In the genomic region with DNA sequence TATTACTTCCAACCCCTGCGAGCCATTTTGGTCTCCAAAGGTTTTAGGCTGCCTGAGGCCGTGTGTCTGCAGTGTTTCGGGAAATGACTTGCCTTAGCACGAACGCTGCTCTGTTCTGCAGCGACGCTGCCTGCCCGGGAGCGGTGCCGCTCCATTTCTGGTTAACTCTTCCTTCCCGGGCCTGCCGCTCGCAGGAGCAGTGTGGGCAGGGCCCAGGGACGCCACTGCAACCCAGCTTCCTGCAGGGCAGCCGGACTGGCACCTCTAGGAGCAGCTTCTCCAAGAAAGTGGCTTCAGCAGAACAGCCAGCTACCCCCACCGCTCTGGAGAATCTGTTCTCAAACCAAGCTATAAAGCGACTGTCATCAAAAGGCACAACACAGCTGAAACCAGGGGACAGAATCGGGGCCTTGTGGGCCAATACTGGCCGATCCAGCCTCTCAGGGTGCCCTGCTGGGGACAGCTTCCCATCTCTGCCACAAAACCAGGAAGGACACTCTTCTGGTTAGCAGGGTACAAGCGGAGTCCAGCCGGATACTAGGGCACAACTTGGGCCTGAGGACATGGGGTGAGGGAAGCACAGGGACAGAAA, we compare ENCODE assay signal across 1 cellular context.
TF ChIP-seq lines count a peak whose summit lies in the region.

No MANE protein-coding gene starts in this region.

TF ChIP-seq in endothelial cell of umbilical vein, 7 proteins besides CTCF, POLR2A, EP300 and RAD21 (continued from another document):
- TF ChIP-seq, protein P1, sequence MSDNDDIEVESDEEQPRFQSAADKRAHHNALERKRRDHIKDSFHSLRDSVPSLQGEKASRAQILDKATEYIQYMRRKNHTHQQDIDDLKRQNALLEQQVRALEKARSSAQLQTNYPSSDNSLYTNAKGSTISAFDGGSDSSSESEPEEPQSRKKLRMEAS (IDR thresholded peaks at IDR 0.05; ENCODE audit: insufficient read depth, insufficient read length) = no peak
